17 cellular contexts compared by ENCODE assay signal in genomic region chr3:157301755-157302154, GRCh38.
DNase-seq lines count a peak whose midpoint lies in the region; ATAC-seq and TF ChIP-seq lines count a peak whose summit lies in the region.
"Had no signal": no experiment of that assay in that cellular context is flagged by ENCODE, and none has a peak within 500 bp of the region (broad histone marks: within the 10 kb centered on the region; RNA-seq: fewer than 3 reads in every experiment).

No MANE protein-coding gene starts in this region.

- dilution Hi-C loops in IMR-90 (cut with HindIII; ENCODE audit: low sequenced_read_pairs, unreplicated experiment): no loop called here

- H3K9ac ChIP-seq in IMR-90 (ENCODE audit: low read depth, low read length): no peak overlapping the region
- H3K9ac ChIP-seq in adipocyte (ENCODE audit: low read length): peak overlapping the region; percentile 75
- no peak overlapping the region for H3K9ac ChIP-seq in neuronal stem cell (ENCODE audit: low read depth, low read length, poor library complexity)
- H3K9ac ChIP-seq: BLaER1, GM23248 had no signal

- no peak overlapping the region for H4K5ac ChIP-seq in IMR-90 (ENCODE audit: low read depth, low read length)

- H2BK120ac ChIP-seq in IMR-90 (ENCODE audit: low read depth, low read length): no peak overlapping the region
- no peak overlapping the region for H2BK120ac ChIP-seq in neuronal stem cell (ENCODE audit: low read depth, low read length)

- no peak overlapping the region for H2BK15ac ChIP-seq in IMR-90 (ENCODE audit: low read depth, low read length)
- no peak overlapping the region for H2BK15ac ChIP-seq in neuronal stem cell (ENCODE audit: low read length)

- intact Hi-C loops in IMR-90 (cut with micrococcal nuclease): no loop called here

- H2BK20ac ChIP-seq in IMR-90 (ENCODE audit: low read depth, low read length): 0 out of 2 replicates have a peak overlapping the region, but pooled peaks have one; percentile 3

- H2AFZ ChIP-seq in IMR-90 (replicated peaks; ENCODE audit: low read length, poor library complexity) (no peak overlapping the region), neuronal stem cell (ENCODE audit: low read length) (peak overlapping the region; percentile 3)
- H2AFZ ChIP-seq: GM23248 had no signal

- H3K79me1 ChIP-seq in IMR-90 (ENCODE audit: low read depth in 1 of 2, low read length in 2 of 2): no peaks in the 10 kb centered on the region
- H3K79me1 ChIP-seq in neuronal stem cell (ENCODE audit: low read depth, low read length): no peaks in the 10 kb centered on the region

- H3K4me3 ChIP-seq in IMR-90 (ENCODE audit: insufficient read depth, low read depth, low read length) (no peak overlapping the region), adipocyte (ENCODE audit: low read length) (no peak overlapping the region), neuronal stem cell (ENCODE audit: low read length in 2 of 2) (no peak overlapping the region)
- H3K4me3 ChIP-seq: BLaER1, GM23248 had no signal

- H3K18ac ChIP-seq in IMR-90 (ENCODE audit: low read depth, low read length) (no peak overlapping the region; the same call in 1 of the 2 replicates), neuronal stem cell (ENCODE audit: low read length) (no peak overlapping the region)

- no peak overlapping the region for H3K23ac ChIP-seq in IMR-90 (ENCODE audit: low read depth, low read length)
- no peak overlapping the region for H3K23ac ChIP-seq in neuronal stem cell (ENCODE audit: low read depth, low read length, poor library complexity)

- no peak overlapping the region for H2BK5ac ChIP-seq in IMR-90 (ENCODE audit: low read depth, low read length, poor library complexity, severe bottlenecking)
- H2BK5ac ChIP-seq in neuronal stem cell (ENCODE audit: low read length): no peak overlapping the region

- peaks cover 1% of the 10 kb centered on the region; the same call in 1 of the 2 replicates for H3K4me1 ChIP-seq in IMR-90 (ENCODE audit: control insufficient read depth, insufficient read depth, low read length)
- H3K4me1 ChIP-seq in adipocyte (ENCODE audit: control insufficient read depth, insufficient read depth, low read length): peaks cover 65% of the 10 kb centered on the region
- no peaks in the 10 kb centered on the region for H3K4me1 ChIP-seq in neuronal stem cell (ENCODE audit: control insufficient read depth in 2 of 2, insufficient read depth in 1 of 2, low read depth in 1 of 2, low read length in 2 of 2)
- H3K4me1 ChIP-seq: BLaER1, Caco-2 had no signal

- H3K4me2 ChIP-seq in IMR-90 (ENCODE audit: low read depth, low read length) (no peak overlapping the region), neuronal stem cell (ENCODE audit: insufficient read depth, low read length, poor library complexity, severe bottlenecking) (no peak overlapping the region)
- H3K4me2 ChIP-seq: BLaER1 had no signal

- POLR2A ChIA-PET in IMR-90 (lab: Charles Lee; ENCODE audit: unreplicated experiment): no interaction called here

- CTCF ChIA-PET in IMR-90 (lab: Yijun Ruan, JAX): no interaction called here

- H4K8ac ChIP-seq in IMR-90 (ENCODE audit: low read depth in 2 of 2, low read length in 2 of 2) (no peak overlapping the region), neuronal stem cell (ENCODE audit: low read depth, low read length) (no peak overlapping the region)

- ATAC-seq in IMR-90 (ENCODE audit: low read depth) (no peak), GM21526 (IDR thresholded peaks at IDR 0.05; ENCODE audit: low FRiP score, unreplicated experiment) (no peak)
- ATAC-seq: CD8-positive, alpha-beta T cell; HCT116 had no signal

- no peak overlapping the region for H2AK9ac ChIP-seq in IMR-90 (replicated peaks; ENCODE audit: low read depth, low read length, poor library complexity)

- no peak overlapping the region for H3K27ac ChIP-seq in IMR-90 (ENCODE audit: insufficient read depth, low read length)
- H3K27ac ChIP-seq in neuronal stem cell (replicated peaks; ENCODE audit: low read length): no peak overlapping the region
- H3K27ac ChIP-seq: BLaER1, C4-2B, GM23248 had no signal

- H3K9me3 ChIP-seq in IMR-90 (ENCODE audit: control insufficient read depth, insufficient read depth, low read length) (no peaks in the 10 kb centered on the region), adipocyte (ENCODE audit: control insufficient read depth, low read length) (no peaks in the 10 kb centered on the region), neuronal stem cell (replicated peaks in 1 of 2; ENCODE audit: control insufficient read depth in 2 of 2, insufficient read depth in 1 of 2, low read depth in 1 of 2, low read length in 2 of 2) (peaks cover 0 to 5% of the 10 kb centered on the region in 2 donors)
- H3K9me3 ChIP-seq: BLaER1, Caco-2 had no signal

- no peak overlapping the region for H4K91ac ChIP-seq in IMR-90 (ENCODE audit: insufficient read depth, low read depth, low read length)
- no peak overlapping the region for H4K91ac ChIP-seq in neuronal stem cell (ENCODE audit: low read depth, low read length, poor library complexity)

- no CpG with 5 or more reads among the region's 2 CpGs for WGBS in IMR-90 (ENCODE audit: extremely low coverage in 2 of 2, insufficient read length in 1 of 2), 2 experiments
- WGBS in neuronal stem cell (ENCODE audit: extremely low coverage in 2 of 2, insufficient read length in 2 of 2, insufficient replicate concordance in 1 of 2), 2 donors: no CpG with 5 or more reads among the region's 2 CpGs

- no peaks in the 10 kb centered on the region for H3K36me3 ChIP-seq in IMR-90 (ENCODE audit: control insufficient read depth, insufficient read depth, low read length)
- H3K36me3 ChIP-seq in adipocyte (ENCODE audit: control insufficient read depth, insufficient read depth, low read length, severe bottlenecking): no peaks in the 10 kb centered on the region
- no peaks in the 10 kb centered on the region for H3K36me3 ChIP-seq in neuronal stem cell (replicated peaks in 1 of 2; ENCODE audit: control insufficient read depth in 2 of 2, insufficient read depth in 2 of 2, low read length in 2 of 2)
- H3K36me3 ChIP-seq: BLaER1 had no signal

- in situ Hi-C loops in IMR-90 (cut with MboI; ENCODE audit: low sequenced_read_pairs): no loop called here

- no peaks in the 10 kb centered on the region for H4K20me1 ChIP-seq in IMR-90 (ENCODE audit: insufficient read depth, low read length)
- H4K20me1 ChIP-seq: BLaER1 had no signal

- BruUV-seq in IMR-90 (replicated peaks; lab: Mats Ljungman, UMichigan): no TSS peak

- H2AK5ac ChIP-seq in IMR-90 (ENCODE audit: low read depth, low read length) (no peak overlapping the region), neuronal stem cell (ENCODE audit: low read depth, low read length) (no peak overlapping the region)

- H2BK12ac ChIP-seq in neuronal stem cell (ENCODE audit: low read length): no peak overlapping the region

- no peak overlapping the region for H3K56ac ChIP-seq in IMR-90 (ENCODE audit: extremely low read depth, insufficient read depth, low read length)

- H3K4ac ChIP-seq in IMR-90 (ENCODE audit: low read depth, low read length): no peak overlapping the region
- no peak overlapping the region for H3K4ac ChIP-seq in neuronal stem cell (ENCODE audit: low read length)

- no peaks in the 10 kb centered on the region for H3K27me3 ChIP-seq in IMR-90 (ENCODE audit: control insufficient read depth, insufficient read depth, low read length)
- H3K27me3 ChIP-seq in adipocyte (replicated peaks; ENCODE audit: control insufficient read depth, insufficient read depth, low read length): no peaks in the 10 kb centered on the region
- no peaks in the 10 kb centered on the region for H3K27me3 ChIP-seq in neuronal stem cell (ENCODE audit: control insufficient read depth in 3 of 3, insufficient read depth in 3 of 3, low read depth in 1 of 3, low read length in 3 of 3)
- H3K27me3 ChIP-seq: BLaER1 had no signal

- H3K14ac ChIP-seq in IMR-90 (replicated peaks; ENCODE audit: low read depth, low read length) (no peak overlapping the region), neuronal stem cell (ENCODE audit: low read length) (no peak overlapping the region)

- no peak for TF ChIP-seq POLR2A in IMR-90 (IDR thresholded peaks at IDR 0.05; ENCODE audit: low read depth, low read length)

- no peak for DNase-seq in IMR-90
- no peak for DNase-seq in adipocyte (ENCODE audit: low read depth)
- no peak for DNase-seq in neuronal stem cell (ENCODE audit: low spot score)
- no peak for DNase-seq in foreskin melanocyte
- DNase-seq in DMS79 (lab: John Stamatoyannopoulos, UW): no peak
- DNase-seq: Caco-2; CD4-positive, CD25-positive, alpha-beta regulatory T cell; CD8-positive, alpha-beta T cell; DMS 273 treated with DMSO at 0.1 percent for 48 hours; DMS79 treated with DMSO at 0.1 percent for 48 hours; GF-D8; GM23248; H9 had no signal

- no peaks in the 10 kb centered on the region; the same call in 1 of the 2 replicates for H3K9me1 ChIP-seq in IMR-90 (ENCODE audit: insufficient read depth, low read length)

- TF ChIP-seq RAD21 in IMR-90 (IDR thresholded peaks at IDR 0.05; ENCODE audit: low read length): no peak

- no peak for TF ChIP-seq CTCF in IMR-90 (conservative IDR thresholded peaks at IDR 0.05; ENCODE audit: low read depth, low read length)

TF ChIP-seq in IMR-90, 13 proteins besides CTCF, POLR2A, EP300 and RAD21:
- no peak for TF ChIP-seq SMC3 (IDR thresholded peaks at IDR 0.05; ENCODE audit: low read depth, low read length)
- TF ChIP-seq MXI1 (IDR thresholded peaks at IDR 0.05; ENCODE audit: borderline replicate concordance, low read depth, low read length): no peak
- no peak for TF ChIP-seq CHD1 (IDR thresholded peaks at IDR 0.05; ENCODE audit: low read depth, low read length)
- TF ChIP-seq BHLHE40 (IDR thresholded peaks at IDR 0.05; ENCODE audit: low read depth, low read length): no peak
- TF ChIP-seq NFE2L2 (IDR thresholded peaks at IDR 0.05; ENCODE audit: low read depth, low read length): no peak
- no peak for TF ChIP-seq MAZ (IDR thresholded peaks at IDR 0.05; ENCODE audit: borderline replicate concordance, low read depth, low read length)
- no peak for TF ChIP-seq MAFK (IDR thresholded peaks at IDR 0.05; ENCODE audit: low read depth, low read length)
- no peak for TF ChIP-seq USF2 (IDR thresholded peaks at IDR 0.05; ENCODE audit: low read depth, low read length)
